In genomic region chr15:74695597-74696397, GRCh38 we compare ENCODE assay signal across 8 cellular contexts. TPM values are rescaled to one million over a fixed set of nuclear protein-coding genes. Genes with fewer than 3 reads are reported as not detected.
DNase-seq lines count a peak whose midpoint lies in the region; ATAC-seq and TF ChIP-seq lines count a peak whose summit lies in the region.

TSS of gene EDC3 (minus strand) at chr15:74696024. CDS start at chr15:74675124, 20,900 bp downstream.

- H3K27me3 ChIP-seq in CD4-positive, CD25-positive, alpha-beta regulatory T cell (ENCODE audit: control insufficient read depth, insufficient read depth, low read length), result no peaks in the 10 kb centered on the region
- no peaks in the 10 kb centered on the region for H3K27me3 ChIP-seq in mucosa of rectum (ENCODE audit: control insufficient read depth in 2 of 2, insufficient read depth in 2 of 2, low read length in 2 of 2)

- no peaks in the 10 kb centered on the region for H3K36me3 ChIP-seq in CD4-positive, CD25-positive, alpha-beta regulatory T cell (ENCODE audit: control insufficient read depth, insufficient read depth, low read length)
- no peaks in the 10 kb centered on the region for H3K36me3 ChIP-seq in mucosa of rectum (ENCODE audit: control insufficient read depth in 2 of 2, insufficient read depth in 2 of 2, low read length in 2 of 2)

- peak within 1 kb of the TSS; percentile 85 to 86 for H3K9ac ChIP-seq in mucosa of rectum (ENCODE audit: low read depth in 1 of 2, low read length in 2 of 2)

- peak within 1 kb of the TSS; percentile 93 for H3K4me3 ChIP-seq in CD4-positive, CD25-positive, alpha-beta regulatory T cell (ENCODE audit: low read depth, low read length)
- peak within 1 kb of the TSS; percentile 91 to 98 for H3K4me3 ChIP-seq in mucosa of rectum (ENCODE audit: low read length in 2 of 2)

- DNase-seq in CD4-positive, CD25-positive, alpha-beta regulatory T cell, result peak; percentile 84 to 90 (median 85)
- DNase-seq in HuH-7 (ENCODE audit: low spot score), result peak; percentile 81
- peak; percentile 40 for DNase-seq in OCI-M2 (lab: John Stamatoyannopoulos, UW; ENCODE audit: unreplicated experiment)
- peak; percentile 84 for DNase-seq in activated T-cell treated with anti-CD3 and anti-CD28 coated beads, Interleukin-2, amount 50 U/mL, for 1 hour
- peak; percentile 90 to 91 for DNase-seq in erythroblast (lab: John Stamatoyannopoulos, UW)
- peak; percentile 76 to 78 for DNase-seq in stimulated activated CD8-positive, alpha-beta memory T cell treated with anti-CD3 and anti-CD28 coated beads, Interleukin-4, amount 100 ng/mL, for 4 hours (ENCODE audit: low read depth in 2 of 2, low spot score in 1 of 2)

- peaks cover 3% of the 10 kb centered on the region for H3K36me3 Mint-ChIP-seq in CD4-positive, CD25-positive, alpha-beta regulatory T cell

- H3K9me3 Mint-ChIP-seq in CD4-positive, CD25-positive, alpha-beta regulatory T cell, result no peaks in the 10 kb centered on the region

- no peaks in the 10 kb centered on the region for H3K9me3 ChIP-seq in CD4-positive, CD25-positive, alpha-beta regulatory T cell (ENCODE audit: control insufficient read depth in 2 of 2, low read length in 2 of 2)
- no peaks in the 10 kb centered on the region for H3K9me3 ChIP-seq in mucosa of rectum (ENCODE audit: control insufficient read depth in 2 of 2, low read length in 2 of 2)

- peak within 1 kb of the TSS; percentile 78 for H3K27ac ChIP-seq in CD4-positive, CD25-positive, alpha-beta regulatory T cell (ENCODE audit: insufficient read depth, low read length, poor library complexity, severe bottlenecking)
- peak within 1 kb of the TSS; percentile 62 to 77 for H3K27ac ChIP-seq in mucosa of rectum (ENCODE audit: low read depth in 2 of 2, low read length in 2 of 2)

- H3K4me1 ChIP-seq in CD4-positive, CD25-positive, alpha-beta regulatory T cell (ENCODE audit: control insufficient read depth, insufficient read depth, low read length, poor library complexity, severe bottlenecking), result peaks cover 14% of the 10 kb centered on the region
- H3K4me1 ChIP-seq in mucosa of rectum (ENCODE audit: control insufficient read depth in 2 of 2, insufficient read depth in 2 of 2, low read length in 2 of 2), result peaks cover 8% of the 10 kb centered on the region in 2 donors

- H3K27ac Mint-ChIP-seq in CD4-positive, CD25-positive, alpha-beta regulatory T cell, result peak within 1 kb of the TSS; percentile 100

- ATAC-seq in CD4-positive, CD25-positive, alpha-beta regulatory T cell (ENCODE audit: low read depth in 2 of 2), result peak; percentile 86 to 90
- peak; percentile 9 for ATAC-seq in GM19468 (IDR thresholded peaks at IDR 0.05; ENCODE audit: extremely low read depth, unreplicated experiment)

- peak; percentile 61 for TF ChIP-seq POLR2A in erythroblast (IDR thresholded peaks at IDR 0.05; ENCODE audit: low read length)

- peak within 1 kb of the TSS; percentile 92 to 100 (median 99) for H3K4me3 Mint-ChIP-seq in CD4-positive, CD25-positive, alpha-beta regulatory T cell

- peaks cover 23% of the 10 kb centered on the region for H3K27me3 Mint-ChIP-seq in CD4-positive, CD25-positive, alpha-beta regulatory T cell

- peaks cover 14 to 48% (median 30%) of the 10 kb centered on the region in 4 donors for H3K4me1 Mint-ChIP-seq in CD4-positive, CD25-positive, alpha-beta regulatory T cell

RNA-seq across cellular contexts. Expression of gene EDC3, which starts in this region (rescaled TPM):
- 22.3 TPM for total RNA-seq in CD4-positive, CD25-positive, alpha-beta regulatory T cell
- 10 to 100 TPM; 22.2 to 30.2 (median 26.8) TPM for polyA plus RNA-seq in CD4-positive, CD25-positive, alpha-beta regulatory T cell

Comparison
In these comparisons a context has a peak if more than half of its experiments do, and no peak if none do; other contexts are left out.
1. Peak in every context shown above with its lines: DNase-seq, ATAC-seq, H3K4me3 ChIP-seq and H3K27ac ChIP-seq.
2. DNase-seq: peak in every context shown above with its lines; median percentile 90 in erythroblast; 85 in CD4-positive, CD25-positive, alpha-beta regulatory T cell; 84 in activated T-cell treated with anti-CD3 and anti-CD28 coated beads, Interleukin-2, amount 50 U/mL, for 1 hour; 81 in HuH-7; 77 in stimulated activated CD8-positive, alpha-beta memory T cell treated with anti-CD3 and anti-CD28 coated beads, Interleukin-4, amount 100 ng/mL, for 4 hours; 40 in OCI-M2.